1 cellular context compared by ENCODE assay signal in the genomic region with DNA sequence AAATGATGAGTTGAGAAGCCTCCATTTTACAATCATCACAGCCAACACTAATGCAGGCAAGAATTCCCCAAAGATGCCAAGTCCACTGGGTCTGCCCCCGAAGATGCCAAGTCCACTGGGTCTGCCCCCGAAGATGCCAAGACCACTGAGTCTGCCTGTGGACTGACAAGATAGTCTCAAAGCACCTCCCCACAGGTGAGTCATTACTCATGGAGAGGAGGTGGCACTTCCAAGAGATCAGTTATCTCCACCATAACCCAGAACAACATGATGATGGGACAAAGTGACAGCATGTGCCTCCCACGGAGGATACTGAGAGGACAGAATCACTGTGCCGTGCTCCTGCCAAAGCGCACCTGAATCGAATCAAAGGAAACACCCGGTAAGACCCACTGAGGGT.
TF ChIP-seq lines count a peak whose summit lies in the region.

No MANE protein-coding gene starts in this region.

TF ChIP-seq in WTC11, 78 proteins besides CTCF, POLR2A, EP300 and RAD21 (continued from another document):
- TF ChIP-seq HMGXB4 (CRISPR knock-in tag; IDR thresholded peaks at IDR 0.05) = no peak
- TF ChIP-seq ERG (CRISPR knock-in tag; IDR thresholded peaks at IDR 0.05) = no peak
- TF ChIP-seq ZNF396 (CRISPR knock-in tag; IDR thresholded peaks at IDR 0.05; ENCODE audit: borderline replicate concordance) = no peak
- no peak for TF ChIP-seq NR3C1 (CRISPR knock-in tag; conservative IDR thresholded peaks at IDR 0.05; ENCODE audit: low read depth)
- TF ChIP-seq SOX15 (CRISPR knock-in tag; IDR thresholded peaks at IDR 0.05) = no peak
- TF ChIP-seq FOXP1 (CRISPR knock-in tag; IDR thresholded peaks at IDR 0.05; ENCODE audit: borderline replicate concordance) = no peak
- TF ChIP-seq ZNF423 (CRISPR knock-in tag; IDR thresholded peaks at IDR 0.05) = no peak
